Comparison of ENCODE assay signal across 1 cellular context in genomic region chr17:62716834-62717588, GRCh38.
TF ChIP-seq lines count a peak whose summit lies in the region.

No MANE protein-coding gene starts in this region.

TF ChIP-seq in H1, 55 proteins besides CTCF, POLR2A, EP300 and RAD21 (continued from another document):
- TF ChIP-seq CHD7 (IDR thresholded peaks at IDR 0.05; ENCODE audit: insufficient replicate concordance, low read length) (no peak), CHD2 (IDR thresholded peaks at IDR 0.05; ENCODE audit: low read length) (no peak), HDAC2 (IDR thresholded peaks at IDR 0.05; ENCODE audit: borderline replicate concordance in 1 of 2, low read depth in 2 of 2, low read length in 2 of 2) (no peak), ASH2L (IDR thresholded peaks at IDR 0.05; ENCODE audit: low read length) (no peak), FOSL1 (IDR thresholded peaks at IDR 0.05; ENCODE audit: insufficient read depth, low read depth, low read length) (no peak), SIX5 (IDR thresholded peaks at IDR 0.05; ENCODE audit: low read depth, low read length) (no peak), RFX5 (IDR thresholded peaks at IDR 0.05; ENCODE audit: borderline replicate concordance, low read depth, low read length) (no peak), POLR2AphosphoS5 (IDR thresholded peaks at IDR 0.05; ENCODE audit: low read depth, low read length) (no peak), GABPA (IDR thresholded peaks at IDR 0.05; ENCODE audit: borderline replicate concordance, insufficient read depth, low read length) (no peak), USF2 (IDR thresholded peaks at IDR 0.05; ENCODE audit: low read length) (no peak), TCF12 (IDR thresholded peaks at IDR 0.05; ENCODE audit: low read depth, low read length) (no peak), ATF2 (IDR thresholded peaks at IDR 0.05; ENCODE audit: low read length) (no peak)
